In the genomic region with DNA sequence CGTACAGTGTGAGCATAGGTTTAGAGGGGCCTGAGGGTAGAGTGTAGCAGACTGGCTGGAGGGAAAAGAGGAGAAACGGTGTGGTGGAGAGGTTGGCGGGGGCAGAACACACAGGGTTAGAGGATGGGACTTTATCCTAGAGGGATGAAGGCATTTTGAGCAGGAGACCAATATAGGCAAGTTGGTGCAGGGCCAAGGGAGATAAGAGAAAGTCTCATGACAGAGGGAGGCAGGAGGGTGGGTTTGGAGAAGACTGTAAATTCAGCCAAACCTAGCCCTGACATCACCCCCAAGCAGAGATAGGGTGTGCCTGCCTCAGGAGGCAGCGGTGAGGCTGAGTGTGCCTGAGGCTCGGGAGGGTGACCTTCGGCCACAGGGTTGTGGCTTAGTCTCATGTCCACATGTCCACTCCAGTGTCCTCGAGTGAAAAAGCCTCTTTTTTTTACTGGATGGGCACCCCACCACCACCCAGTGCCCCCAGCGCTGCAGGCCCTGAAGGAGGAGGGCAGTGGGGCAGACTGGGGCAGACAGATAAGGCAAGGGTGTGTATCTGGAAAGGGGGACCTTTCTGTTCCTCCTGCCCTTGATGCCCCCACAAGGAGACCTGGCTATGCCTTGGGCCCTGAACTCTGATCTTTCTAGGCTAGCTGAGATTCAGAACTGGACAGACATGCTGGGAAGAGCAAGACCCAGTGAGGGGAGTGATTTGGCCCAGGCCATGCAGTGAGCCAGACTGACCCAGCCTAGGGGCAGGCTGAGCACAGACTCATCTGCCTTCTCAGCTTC, we compare ENCODE assay signal across 12 cellular contexts.
DNase-seq lines count a peak whose midpoint lies in the region; ATAC-seq and TF ChIP-seq lines count a peak whose summit lies in the region.
"Had no signal": no experiment of that assay in that cellular context is flagged by ENCODE, and none has a peak within 500 bp of the region (broad histone marks: within the 10 kb centered on the region; RNA-seq: fewer than 3 reads in every experiment).

No MANE protein-coding gene starts in this region.

- H3K4me1 ChIP-seq in endodermal cell (ENCODE audit: control insufficient read depth, insufficient read depth, low read length): no peaks in the 10 kb centered on the region
- H3K4me1 ChIP-seq in mucosa of descending colon (ENCODE audit: low read depth): no peaks in the 10 kb centered on the region
- H3K4me1 ChIP-seq in SJCRH30: peaks cover 29% of the 10 kb centered on the region

- H3K36me3 Mint-ChIP-seq in endodermal cell (ENCODE audit: low read depth): no peaks in the 10 kb centered on the region

- no peak overlapping the region for H3K4me3 ChIP-seq in endodermal cell (ENCODE audit: low read length)
- no peak overlapping the region for H3K4me3 ChIP-seq in mucosa of descending colon
- no peak overlapping the region for H3K4me3 ChIP-seq in SJCRH30
- H3K4me3 ChIP-seq: upper lobe of left lung had no signal

- H3K27me3 ChIP-seq in endodermal cell (ENCODE audit: control insufficient read depth, insufficient read depth, low read length, poor library complexity, severe bottlenecking) (no peaks in the 10 kb centered on the region), SJCRH30 (no peaks in the 10 kb centered on the region)
- H3K27me3 ChIP-seq: upper lobe of left lung had no signal

- DNase-seq in Right ventricle myocardium superior: peak; percentile 27
- no peak for DNase-seq in Right ventricle myocardium inferior (ENCODE audit: missing footprints)
- DNase-seq in endodermal cell: peak; percentile 40
- peak in 1 of 3 donors; percentile 16 for DNase-seq in mucosa of descending colon
- peak; percentile 35 for DNase-seq in ureter (ENCODE audit: low spot score)
- DNase-seq in activated CD4-positive, CD25-positive, alpha-beta regulatory T cell treated with anti-CD3 and anti-CD28 coated beads, Interleukin-2, amount 50 U/mL, for 72 hours: no peak
- no peak for DNase-seq in SJCRH30
- no peak for DNase-seq in hippocampal formation (lab: John Stamatoyannopoulos, UW)
- DNase-seq: activated CD4-positive, alpha-beta T cell treated with anti-CD3 and anti-CD28 coated beads, Interleukin-2, amount 10 ng/mL, durations not matched to agents 7 days and 5 days; NCI-H2171; stimulated activated CD4-positive, alpha-beta T cell treated with anti-CD3 and anti-CD28 coated beads, Interleukin-12 subunit alpha, Interleukin-12 subunit beta, amount 100 ng/mL, for 4 hours had no signal

- H3K9me3 Mint-ChIP-seq in endodermal cell: peaks cover 1% of the 10 kb centered on the region
- H3K9me3 Mint-ChIP-seq: activated CD4-positive, alpha-beta T cell treated with anti-CD3 and anti-CD28 coated beads, Interleukin-2, amount 10 ng/mL, durations not matched to agents 7 days and 5 days had no signal

- no peaks in the 10 kb centered on the region for H3K9me3 ChIP-seq in endodermal cell (ENCODE audit: control insufficient read depth, low read length)
- no peaks in the 10 kb centered on the region for H3K9me3 ChIP-seq in mucosa of descending colon
- H3K9me3 ChIP-seq in SJCRH30 (replicated peaks): peaks cover 5% of the 10 kb centered on the region
- H3K9me3 ChIP-seq: upper lobe of left lung had no signal

- H3K36me3 ChIP-seq in endodermal cell (ENCODE audit: control insufficient read depth, insufficient read depth, low read length) (no peaks in the 10 kb centered on the region), mucosa of descending colon (ENCODE audit: low read depth) (no peaks in the 10 kb centered on the region), SJCRH30 (0 out of 2 replicates have a peak, but pooled peaks cover 5% of the 10 kb centered on the region)
- H3K36me3 ChIP-seq: upper lobe of left lung had no signal

- H3K27ac ChIP-seq in endodermal cell (ENCODE audit: low read depth, low read length) (no peak overlapping the region), SJCRH30 (no peak overlapping the region)
- H3K27ac ChIP-seq: upper lobe of left lung had no signal

- H3K4me1 Mint-ChIP-seq in endodermal cell: no peaks in the 10 kb centered on the region

- H3K4me3 Mint-ChIP-seq in endodermal cell: no peak overlapping the region
- H3K4me3 Mint-ChIP-seq: activated CD4-positive, alpha-beta T cell treated with anti-CD3 and anti-CD28 coated beads, Interleukin-2, amount 10 ng/mL, durations not matched to agents 7 days and 5 days had no signal

- ATAC-seq in Right ventricle myocardium superior (ENCODE audit: poor library complexity) (no peak), Right ventricle myocardium inferior (no peak), mucosa of descending colon (peak; percentile 40)

- WGBS in endodermal cell (ENCODE audit: insufficient coverage in 1 of 2, insufficient read length in 1 of 2), 2 experiments: 75 to 100% methylated on average over 3 to 8 of the region's 8 CpGs

- TF ChIP-seq CTCF in endodermal cell (conservative IDR thresholded peaks at IDR 0.05) (no peak), mucosa of descending colon (IDR thresholded peaks at IDR 0.05) (no peak)

- H3K27ac Mint-ChIP-seq in endodermal cell: no peak overlapping the region
- H3K27ac Mint-ChIP-seq: activated CD4-positive, alpha-beta T cell treated with anti-CD3 and anti-CD28 coated beads, Interleukin-2, amount 10 ng/mL, durations not matched to agents 7 days and 5 days had no signal

- no peaks in the 10 kb centered on the region for H3K27me3 Mint-ChIP-seq in endodermal cell (ENCODE audit: insufficient read depth)
- H3K27me3 Mint-ChIP-seq: activated CD4-positive, alpha-beta T cell treated with anti-CD3 and anti-CD28 coated beads, Interleukin-2, amount 10 ng/mL, durations not matched to agents 7 days and 5 days had no signal

- intact Hi-C loops in Right ventricle myocardium superior (cut with DNase I) (no loop called here), Right ventricle myocardium inferior (cut with DNase I) (no loop called here), mucosa of descending colon (cut with DNase I, micrococcal nuclease) (no loop called here)

- no peak overlapping the region for H3K9ac ChIP-seq in endodermal cell (ENCODE audit: extremely low read depth, low read length, poor library complexity, severe bottlenecking)

Comparison
In these comparisons a context has a peak if more than half of its experiments do, and no peak if none do; other contexts are left out.
1. DNase-seq: peak in Right ventricle myocardium superior (single experiment), endodermal cell (single experiment) and ureter (single experiment); none in Right ventricle myocardium inferior (single experiment), activated CD4-positive, CD25-positive, alpha-beta regulatory T cell treated with anti-CD3 and anti-CD28 coated beads, Interleukin-2, amount 50 U/mL, for 72 hours (single experiment), SJCRH30 (0 of 2) and hippocampal formation (0 of 2).